In the genomic region with DNA sequence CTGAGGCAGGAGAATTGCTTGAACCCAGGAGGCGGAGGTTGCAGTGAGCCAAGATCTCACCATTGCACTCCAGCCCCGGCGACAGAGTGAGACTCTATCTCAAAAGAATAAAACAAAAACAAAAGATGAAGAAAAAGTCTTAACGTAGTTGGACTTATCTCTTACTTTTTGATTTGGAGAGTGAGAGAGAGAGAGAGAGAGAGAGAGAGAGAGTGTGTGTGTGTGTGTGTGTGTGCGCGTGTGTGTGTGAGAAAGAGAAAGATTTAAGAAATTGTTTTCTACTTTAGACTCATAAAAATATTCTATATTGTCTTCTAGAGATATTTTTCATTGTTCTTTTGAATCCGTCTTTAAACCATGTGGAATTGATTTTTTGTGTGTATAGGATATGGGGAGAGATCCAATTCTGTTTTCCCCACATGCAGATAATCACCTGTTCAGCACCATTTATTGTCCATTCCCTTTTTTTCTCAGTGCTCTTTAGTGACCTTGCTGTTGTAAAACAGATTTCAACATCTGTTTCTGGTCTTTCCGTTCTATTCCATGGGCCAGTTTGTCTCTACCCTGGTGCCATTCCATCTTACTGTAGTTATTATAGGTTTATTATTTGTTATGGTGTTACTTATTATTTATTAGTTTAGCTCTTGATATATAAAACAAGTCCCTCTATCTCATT, we compare ENCODE assay signal across 18 cellular contexts.
"Had no signal": no experiment of that assay in that cellular context is flagged by ENCODE, and none has a peak within 500 bp of the region (broad histone marks: within the 10 kb centered on the region; RNA-seq: fewer than 3 reads in every experiment).

No MANE protein-coding gene starts in this region.

- H3K4me3 Mint-ChIP-seq: activated CD4-positive, alpha-beta memory T cell treated with anti-CD3 and anti-CD28 coated beads, Interleukin-2, amount 10 ng/mL, durations not matched to agents 7 days and 5 days; endodermal cell had no signal

- H3K9me3 ChIP-seq: adrenal gland, gastroesophageal sphincter, mucosa of descending colon, right atrium auricular region, SK-N-SH, transverse colon had no signal

- H3K4me3 ChIP-seq: adrenal gland, dorsolateral prefrontal cortex, gastroesophageal sphincter, mucosa of descending colon, right atrium auricular region, transverse colon had no signal

- H3K27me3 ChIP-seq: adrenal gland, dorsolateral prefrontal cortex, gastroesophageal sphincter, right atrium auricular region, transverse colon had no signal

- ATAC-seq: gastroesophageal sphincter; mucosa of descending colon; naive thymus-derived CD4-positive, alpha-beta T cell; stimulated activated naive CD8-positive, alpha-beta T cell treated with anti-CD3 and anti-CD28 coated beads, Interleukin-15, Interleukin-2, amounts not matched to agents 100 U/mL and 50 U/mL, for 24 hours had no signal

- H3K4me1 ChIP-seq: adrenal gland had no signal

- H3K27ac Mint-ChIP-seq: activated CD4-positive, alpha-beta memory T cell treated with anti-CD3 and anti-CD28 coated beads, Interleukin-2, amount 10 ng/mL, durations not matched to agents 7 days and 5 days; endodermal cell had no signal

- DNase-seq: activated CD4-positive, alpha-beta memory T cell treated with anti-CD3 and anti-CD28 coated beads, Interleukin-2, amount 10 ng/mL, durations not matched to agents 7 days and 5 days; activated CD4-positive, alpha-beta T cell treated with anti-CD3 and anti-CD28 coated beads for 4 hours; activated CD8-positive, alpha-beta memory T cell treated with anti-CD3 and anti-CD28 coated beads, Interleukin-2, amount 50 U/mL, for 4 hours; adrenal gland; dorsolateral prefrontal cortex; endodermal cell; mammary epithelial cell; mucosa of descending colon; naive thymus-derived CD4-positive, alpha-beta T cell; occipital lobe; SK-N-SH; small intestine; stimulated activated CD4-positive, alpha-beta T cell treated with anti-CD3 and anti-CD28 coated beads, Interleukin-4, amount 100 ng/mL, for 24 hours; stimulated activated naive CD8-positive, alpha-beta T cell treated with anti-CD3 and anti-CD28 coated beads, Interleukin-15, Interleukin-2, amounts not matched to agents 100 U/mL and 50 U/mL, for 24 hours; transverse colon; WERI-Rb-1 had no signal

- H3K9me3 Mint-ChIP-seq: activated CD4-positive, alpha-beta memory T cell treated with anti-CD3 and anti-CD28 coated beads, Interleukin-2, amount 10 ng/mL, durations not matched to agents 7 days and 5 days; endodermal cell; naive thymus-derived CD4-positive, alpha-beta T cell had no signal

- H3K4me2 ChIP-seq: SK-N-SH had no signal

- FAIRE-seq: small intestine had no signal

- H3K27ac ChIP-seq: adrenal gland, dorsolateral prefrontal cortex, gastroesophageal sphincter, right atrium auricular region, transverse colon, WERI-Rb-1 had no signal

- H3K9ac ChIP-seq: SK-N-SH had no signal

- H3K27me3 Mint-ChIP-seq: activated CD4-positive, alpha-beta memory T cell treated with anti-CD3 and anti-CD28 coated beads, Interleukin-2, amount 10 ng/mL, durations not matched to agents 7 days and 5 days; naive thymus-derived CD4-positive, alpha-beta T cell had no signal
